In genomic region chr15:74222705-74223104, GRCh38 we compare ENCODE assay signal across 24 cellular contexts. TPM values are rescaled to one million over a fixed set of nuclear protein-coding genes. Genes with fewer than 3 reads are reported as not detected.
DNase-seq lines count a peak whose midpoint lies in the region; FAIRE-seq and TF ChIP-seq lines count a peak whose summit lies in the region.
"Had no signal": no experiment of that assay in that cellular context is flagged by ENCODE, and none has a peak within 500 bp of the region (broad histone marks: within the 10 kb centered on the region; RNA-seq: fewer than 3 reads in every experiment).

No MANE protein-coding gene starts in this region.

- H3K79me2 ChIP-seq in H1 (ENCODE audit: control insufficient read depth in 1 of 2, insufficient read depth in 2 of 2, low read length in 2 of 2) = no peaks in the 10 kb centered on the region

- H3K9me3 ChIP-seq in ES-I3 (ENCODE audit: control insufficient read depth, insufficient read depth, low read length) (no peaks in the 10 kb centered on the region), KOPT-K1 (ENCODE audit: insufficient read depth, low read length, poor library complexity, severe bottlenecking) (no peaks in the 10 kb centered on the region), H1 (ENCODE audit: insufficient read depth in 2 of 2, low read depth in 1 of 2, low read length in 1 of 2) (no peaks in the 10 kb centered on the region)
- H3K9me3 ChIP-seq: ascending aorta, gastroesophageal sphincter had no signal

- H2BK5ac ChIP-seq in H1 (ENCODE audit: low read depth, low read length) = no peak overlapping the region

- no peak overlapping the region for H4K8ac ChIP-seq in H1 (ENCODE audit: extremely low read depth, insufficient read depth, low read length)

- no peak overlapping the region for H2BK15ac ChIP-seq in H1 (ENCODE audit: low read length)

- no peak overlapping the region for H2BK12ac ChIP-seq in H1 (ENCODE audit: low read depth, low read length)

- H3K36me3 ChIP-seq in ES-I3 (ENCODE audit: insufficient read depth, low read length) (no peaks in the 10 kb centered on the region), KOPT-K1 (ENCODE audit: insufficient read depth, low read length) (no peaks in the 10 kb centered on the region), H1 (ENCODE audit: control insufficient read depth in 2 of 4, insufficient read depth in 4 of 4, low read length in 3 of 4) (no peaks in the 10 kb centered on the region)
- H3K36me3 ChIP-seq: ascending aorta, gastroesophageal sphincter had no signal

- no peak overlapping the region for H3K56ac ChIP-seq in H1 (replicated peaks; ENCODE audit: insufficient read length, low read depth, low read length)

- H3K27me3 ChIP-seq in H1 (replicated peaks in 1 of 4; ENCODE audit: control insufficient read depth in 3 of 4, extremely low read depth in 1 of 4, insufficient read depth in 3 of 4, low read length in 3 of 4) = peaks cover 25 to 91% (median 88%) of the 10 kb centered on the region in 4 experiments
- H3K27me3 ChIP-seq: ascending aorta had no signal

- H4K91ac ChIP-seq in H1 (replicated peaks; ENCODE audit: insufficient read length, low read length) = no peak overlapping the region

- no peaks in the 10 kb centered on the region for H3K79me1 ChIP-seq in H1 (ENCODE audit: low read depth, low read length)

- TF ChIP-seq POLR2A in H1 (IDR thresholded peaks at IDR 0.05; ENCODE audit: control extremely low read depth in 1 of 2, low read depth in 2 of 2, low read length in 2 of 2) = no peak

- POLR2A ChIA-PET in H1 (lab: Charles Lee; ENCODE audit: partially characterized antibody) = interaction anchor here (0.6 to 6.0 kb wide), 14 partner anchors 9 to 1515 kb away, joined by 3 to 44 read pairs (median 4); partner anchors contain the start of gene STRA6

- H2AK5ac ChIP-seq in H1 (ENCODE audit: low read depth, low read length) = no peak overlapping the region

- CTCF ChIA-PET in H1 (lab: Charles Lee; ENCODE audit: partially characterized antibody) = interaction anchor here (0.7 to 3.0 kb wide), 16 partner anchors 15 to 249 kb away, joined by 3 to 13 read pairs (median 4); partner anchors contain the start of genes ISLR and STRA6

- no peak overlapping the region for H2AFZ ChIP-seq in H1 (ENCODE audit: low read length)

- H2BK120ac ChIP-seq in H1 (replicated peaks; ENCODE audit: low read depth, low read length) = no peak overlapping the region

- peak overlapping the region; percentile 57 for H3K27ac ChIP-seq in KOPT-K1 (ENCODE audit: low read depth, low read length, poor library complexity, severe bottlenecking)
- no peak overlapping the region for H3K27ac ChIP-seq in H1 (ENCODE audit: low read depth, low read length)
- H3K27ac ChIP-seq: ascending aorta, gastroesophageal sphincter, skin epidermis had no signal

- H3K4me1 Mint-ChIP-seq in neural crest cell = peaks cover 78% of the 10 kb centered on the region

- H3K27me3 Mint-ChIP-seq in neural crest cell (ENCODE audit: low read depth) = peaks cover 18% of the 10 kb centered on the region

- H3K4me1 ChIP-seq in ES-I3 (ENCODE audit: insufficient read depth, low read length) = peaks cover 47% of the 10 kb centered on the region
- H3K4me1 ChIP-seq in H1 (replicated peaks in 1 of 4; ENCODE audit: control insufficient read depth in 3 of 4, insufficient read depth in 4 of 4, low read length in 3 of 4) = peaks cover 3 to 46% (median 30%) of the 10 kb centered on the region in 4 experiments
- H3K4me1 ChIP-seq: ascending aorta, gastroesophageal sphincter had no signal

- TF ChIP-seq CTCF in H1 (IDR thresholded peaks at IDR 0.05; ENCODE audit: control extremely low read depth in 1 of 3, insufficient read depth in 1 of 3, low read depth in 1 of 3, low read length in 3 of 3) = no peak
- TF ChIP-seq CTCF in neural crest cell (conservative IDR thresholded peaks at IDR 0.05) = no peak

- H3K23ac ChIP-seq in H1 (ENCODE audit: insufficient read length) = no peak overlapping the region

- TF ChIP-seq RAD21 in H1 (IDR thresholded peaks at IDR 0.05 in 1 of 2, conservative IDR thresholded peaks at IDR 0.05 in 1 of 2; ENCODE audit: low read depth in 2 of 2, low read length in 2 of 2) = no peak

- TF ChIP-seq EP300 in H1 (IDR thresholded peaks at IDR 0.05; ENCODE audit: borderline replicate concordance in 1 of 2, low read depth in 2 of 2, low read length in 2 of 2) = no peak

- WGBS in H1 (ENCODE audit: extremely low coverage in 1 of 2, insufficient coverage in 1 of 2, insufficient read length in 1 of 2, insufficient replicate concordance in 2 of 2, low coverage in 1 of 2, low lambda C conversion rate in 2 of 2, missing lambda C conversion rate in 1 of 2), 2 experiments = 13% methylated on average over 16 of the region's 16 CpGs; no CpG with 5 or more reads in 1 of the 2 experiments

- no peak overlapping the region for H3K27ac Mint-ChIP-seq in neural crest cell (ENCODE audit: unreplicated experiment)
- H3K27ac Mint-ChIP-seq: activated T-cell treated with anti-CD3 and anti-CD28 coated beads, Interleukin-2, amount 50 U/mL, for 72 hours; CD8-positive, alpha-beta T cell had no signal

- H3K4me3 ChIP-seq in H1 (ENCODE audit: extremely low read depth in 1 of 4, insufficient read depth in 2 of 4, low read depth in 3 of 4, low read length in 4 of 4) = peak overlapping the region in 1 of 4 experiments; percentile 36; a peak in 1 of 8 replicates
- H3K4me3 ChIP-seq: ascending aorta, gastroesophageal sphincter, skin epidermis had no signal

- no peak overlapping the region for H2BK20ac ChIP-seq in H1 (ENCODE audit: low read length)

- no peaks in the 10 kb centered on the region; the same call in 1 of the 2 replicates for H3K23me2 ChIP-seq in H1 (ENCODE audit: low read depth, low read length)

- H3K18ac ChIP-seq in H1 (ENCODE audit: extremely low read depth, low read length) = no peak overlapping the region; the same call in 1 of the 2 replicates

- no peaks in the 10 kb centered on the region for H3K36me3 Mint-ChIP-seq in neural crest cell (ENCODE audit: low read depth)
- H3K36me3 Mint-ChIP-seq: CD8-positive, alpha-beta T cell; naive thymus-derived CD8-positive, alpha-beta T cell had no signal

- 0 out of 2 replicates have a peak overlapping the region, but pooled peaks have one; percentile 8 for H3K9ac ChIP-seq in ES-I3 (ENCODE audit: low read depth, low read length)
- no peak overlapping the region for H3K9ac ChIP-seq in H1 (replicated peaks in 1 of 4; ENCODE audit: extremely low read depth in 1 of 4, low read depth in 3 of 4, low read length in 3 of 4)

- peak overlapping the region; percentile 55 to 57; a peak in 3 of 4 replicates for H3K4me2 ChIP-seq in H1 (ENCODE audit: insufficient read depth in 1 of 2, low read depth in 2 of 2, low read length in 2 of 2)

- DNase-seq in H1 (ENCODE audit: low read depth in 1 of 2, low spot score in 2 of 2) (no peak), neural crest cell (ENCODE audit: low read depth, low spot score) (no peak), GF-D8 (lab: John Stamatoyannopoulos, UW) (no peak), foreskin melanocyte (no peak), OCI-M1 (lab: John Stamatoyannopoulos, UW) (no peak)
- DNase-seq: activated naive CD4-positive, alpha-beta T cell treated with anti-CD3 and anti-CD28 coated beads, Interleukin-2, amount 50 U/mL, for 16 hours; activated T-cell treated with anti-CD3 and anti-CD28 coated beads, Interleukin-2, amount 50 U/mL, for 72 hours; CD8-positive, alpha-beta T cell; cerebellar nuclear complex; DMS53; effector CD4-positive, alpha-beta T cell; Kasumi-1; kidney glomerular epithelial cell; naive thymus-derived CD8-positive, alpha-beta T cell; stimulated activated naive CD4-positive, alpha-beta T cell treated with Interleukin-2 at 50 U/mL for 16 hours had no signal

- H3K4me3 Mint-ChIP-seq in neural crest cell = peak overlapping the region; percentile 80
- H3K4me3 Mint-ChIP-seq: activated T-cell treated with anti-CD3 and anti-CD28 coated beads, Interleukin-2, amount 50 U/mL, for 72 hours; CD8-positive, alpha-beta T cell had no signal

- no peak overlapping the region for H3K4ac ChIP-seq in H1 (replicated peaks; ENCODE audit: insufficient read length, low read depth, low read length)

- peaks cover 3 to 5% of the 10 kb centered on the region in 2 experiments for H4K20me1 ChIP-seq in H1 (replicated peaks in 1 of 2; ENCODE audit: control insufficient read depth in 1 of 2, insufficient read depth in 2 of 2, low read length in 2 of 2)

- H3K14ac ChIP-seq in H1 (ENCODE audit: insufficient read length) = no peak overlapping the region

- H4K5ac ChIP-seq in H1 (ENCODE audit: insufficient read length, low read depth, low read length) = no peak overlapping the region

- no peak for FAIRE-seq in H1 (lab: Jason Lieb, UNC)
- FAIRE-seq: GM12891 had no signal

- H3K9me3 Mint-ChIP-seq in neural crest cell = no peaks in the 10 kb centered on the region
- H3K9me3 Mint-ChIP-seq: activated T-cell treated with anti-CD3 and anti-CD28 coated beads, Interleukin-2, amount 50 U/mL, for 72 hours; CD8-positive, alpha-beta T cell; naive thymus-derived CD8-positive, alpha-beta T cell had no signal

RNA-seq across cellular contexts. Expression of gene CCDC33, which starts 13.4 kb away (rescaled TPM):
- 1.0 and 2.0 TPM in 2 replicates for total RNA-seq in H1 (2021; fragmentation: NEBNext Ultra II Directional; extraction: Animal tissue kit (Norgen Biotek cat#: 25700))
- 2.7 and 3.3 TPM in 2 replicates for polyA plus RNA-seq in H1 (2011; rRNA removed)
- polyA plus RNA-seq in H1 (2011; cell fraction: cytosol; rRNA removed) = 4.3 TPM
- polyA plus RNA-seq in H1 (2011; cell fraction: nucleus; rRNA removed) = 3.7 TPM
- 2.1 to 3.9 TPM (median 3.0 TPM) in 4 replicates for polyA plus RNA-seq in H1 (2012, experiment 1 of 2)
- polyA plus RNA-seq in H1 (2012, experiment 2 of 2) = 1.3 TPM
- polyA plus RNA-seq in H1 (2013, experiment 1 of 2) = 2.0 TPM
- polyA plus RNA-seq in H1 (2013, experiment 2 of 2) = 1.5 TPM
- polyA minus RNA-seq in H1 (2011; rRNA and poly(A)+ RNA removed) = 0.61 and 2.4 TPM in 2 replicates
- 3.3 TPM for polyA minus RNA-seq in H1 (2011; cell fraction: cytosol; rRNA and poly(A)+ RNA removed)
- polyA minus RNA-seq in H1 (2011; cell fraction: nucleus; rRNA and poly(A)+ RNA removed) = 11.1 TPM
- total RNA-seq in neural crest cell = 15.1 and 15.6 TPM in 2 replicates
- total RNA-seq: activated CD8-positive, alpha-beta memory T cell treated with anti-CD3 and anti-CD28 coated beads for 36 hours; activated T-cell treated with anti-CD3 and anti-CD28 coated beads, Interleukin-2, amount 50 U/mL, for 72 hours; ascending aorta; CD8-positive, alpha-beta T cell; gastroesophageal sphincter; naive thymus-derived CD8-positive, alpha-beta T cell; NCI-H460; posterior vena cava had no signal
- polyA plus RNA-seq: naive thymus-derived CD8-positive, alpha-beta T cell had no signal

RNA-seq across cellular contexts. Expression of gene STRA6, which starts 20.1 kb away (rescaled TPM):
- total RNA-seq in H1 (2021; fragmentation: NEBNext Ultra II Directional; extraction: Animal tissue kit (Norgen Biotek cat#: 25700)) = 7.6 and 9.3 TPM in 2 replicates
- 14.5 and 21.0 TPM in 2 replicates for polyA plus RNA-seq in H1 (2011; rRNA removed)
- 11.5 TPM for polyA plus RNA-seq in H1 (2011; cell fraction: cytosol; rRNA removed)
- polyA plus RNA-seq in H1 (2011; cell fraction: nucleus; rRNA removed) = 54.5 TPM
- 9.8 to 16.3 TPM (median 13.8 TPM) in 4 replicates for polyA plus RNA-seq in H1 (2012, experiment 1 of 2)
- 11.1 TPM for polyA plus RNA-seq in H1 (2012, experiment 2 of 2)
- 15.0 TPM for polyA plus RNA-seq in H1 (2013, experiment 1 of 2)
- polyA plus RNA-seq in H1 (2013, experiment 2 of 2) = 14.0 TPM
- polyA minus RNA-seq in H1 (2011; rRNA and poly(A)+ RNA removed) = 13.8 and 14.4 TPM in 2 replicates
- polyA minus RNA-seq in H1 (2011; cell fraction: cytosol; rRNA and poly(A)+ RNA removed) = 7.7 TPM
- polyA minus RNA-seq in H1 (2011; cell fraction: nucleus; rRNA and poly(A)+ RNA removed) = 39.6 TPM
- 138 and 146 TPM in 2 replicates for total RNA-seq in neural crest cell
- total RNA-seq: activated CD8-positive, alpha-beta memory T cell treated with anti-CD3 and anti-CD28 coated beads for 36 hours; ascending aorta; CD8-positive, alpha-beta T cell; naive thymus-derived CD8-positive, alpha-beta T cell had no signal
- polyA plus RNA-seq: naive thymus-derived CD8-positive, alpha-beta T cell had no signal

RNA-seq across cellular contexts. Expression of gene ISLR, which starts 49.2 kb away (rescaled TPM):
- 0.35 TPM in 1 of 2 replicates, not detected in the other for total RNA-seq in H1 (2021; fragmentation: NEBNext Ultra II Directional; extraction: Animal tissue kit (Norgen Biotek cat#: 25700))
- polyA plus RNA-seq in H1 (2011; rRNA removed) = 0.29 and 0.82 TPM in 2 replicates
- polyA plus RNA-seq in H1 (2011; cell fraction: cytosol; rRNA removed) = 0.27 TPM
- 1.0 TPM for polyA plus RNA-seq in H1 (2011; cell fraction: nucleus; rRNA removed)
- polyA plus RNA-seq in H1 (2012, experiment 1 of 2) = 0.21 to 0.28 TPM (median 0.27 TPM) in 4 replicates
- polyA plus RNA-seq in H1 (2012, experiment 2 of 2) = 0.35 TPM
- 1.0 TPM for polyA plus RNA-seq in H1 (2013, experiment 1 of 2)
- polyA plus RNA-seq in H1 (2013, experiment 2 of 2) = 0.98 TPM
- 0.13 and 0.78 TPM in 2 replicates for polyA minus RNA-seq in H1 (2011; rRNA and poly(A)+ RNA removed)
- polyA minus RNA-seq in H1 (2011; cell fraction: cytosol; rRNA and poly(A)+ RNA removed) = not detected
- 0.90 TPM for polyA minus RNA-seq in H1 (2011; cell fraction: nucleus; rRNA and poly(A)+ RNA removed)
- total RNA-seq in neural crest cell = 1.5 and 2.6 TPM in 2 replicates
- total RNA-seq: activated CD8-positive, alpha-beta memory T cell treated with anti-CD3 and anti-CD28 coated beads for 36 hours; CD8-positive, alpha-beta T cell; naive thymus-derived CD8-positive, alpha-beta T cell; NCI-H460 had no signal
- polyA plus RNA-seq: naive thymus-derived CD8-positive, alpha-beta T cell had no signal

Comparison
In these comparisons a context has a peak if more than half of its experiments do, and no peak if none do; other contexts are left out.
1. RNA of gene STRA6, which starts 20.1 kb away (total RNA-seq): 138 to 146 TPM in neural crest cell; 7.6 to 9.3 TPM in H1; every median in the first group is over 10 times any median in the second.